8 cellular contexts compared by ENCODE assay signal in genomic region chr14:41604793-41605534, GRCh38. TPM values are rescaled to one million over a fixed set of nuclear protein-coding genes. Genes with fewer than 3 reads are reported as not detected.
A peak's percentile ranks its signal among the peaks of the same experiment; 100 is the strongest.
DNase-seq lines count a peak whose midpoint lies in the region; ATAC-seq and TF ChIP-seq lines count a peak whose summit lies in the region.

No MANE protein-coding gene starts in this region.

- BruUV-seq in Caco-2 (replicated peaks; lab: Mats Ljungman, UMichigan): no TSS peak

- CTCF ChIA-PET in Caco-2 (lab: Charles Lee): no interaction called here

- H3K4me3 Mint-ChIP-seq in Caco-2 (ENCODE audit: unreplicated experiment): no peak overlapping the region

- H3K9me2 ChIP-seq in neural cell (ENCODE audit: insufficient read depth, low read length): no peaks in the 10 kb centered on the region

- H3K9ac ChIP-seq in fibroblast of lung (ENCODE audit: insufficient read depth, low read length) (peak overlapping the region; percentile 2), neural cell (ENCODE audit: low read length) (peak overlapping the region; percentile 73)

- H4K20me1 ChIP-seq in fibroblast of lung (ENCODE audit: control insufficient read depth, extremely low read depth, insufficient read depth, low read length): no peaks in the 10 kb centered on the region
- no peaks in the 10 kb centered on the region for H4K20me1 ChIP-seq in neural cell (ENCODE audit: insufficient read depth)

- H3K4me2 ChIP-seq in fibroblast of lung (ENCODE audit: extremely low read depth, insufficient read depth, low read length): peak overlapping the region; percentile 9
- no peak overlapping the region for H3K4me2 ChIP-seq in neural cell (ENCODE audit: low read length)

- H3K27me3 Mint-ChIP-seq in Caco-2 (ENCODE audit: insufficient read depth, unreplicated experiment): no peaks in the 10 kb centered on the region

- no peaks in the 10 kb centered on the region for H3K4me1 Mint-ChIP-seq in Caco-2 (ENCODE audit: low read depth, unreplicated experiment)

- peak; percentile 27 for TF ChIP-seq RAD21 in neural cell (conservative IDR thresholded peaks at IDR 0.05)

- POLR2A ChIA-PET in Caco-2 (lab: Charles Lee): no interaction called here

- H3K9me3 Mint-ChIP-seq in Caco-2 (ENCODE audit: unreplicated experiment): no peaks in the 10 kb centered on the region

- peaks cover under 1% of the 10 kb centered on the region for H3F3A ChIP-seq in neural cell (ENCODE audit: insufficient read depth, low read length, poor library complexity, severe bottlenecking)

- no peak overlapping the region for H3K27ac Mint-ChIP-seq in Caco-2 (ENCODE audit: unreplicated experiment)

- no peaks in the 10 kb centered on the region for H3K79me2 ChIP-seq in fibroblast of lung (ENCODE audit: control insufficient read depth, insufficient read depth, low read length)
- H3K79me2 ChIP-seq in neural cell (replicated peaks; ENCODE audit: insufficient read depth, low read length): no peaks in the 10 kb centered on the region

- TF ChIP-seq EP300 in neural cell (conservative IDR thresholded peaks at IDR 0.05; ENCODE audit: poor library complexity, severe bottlenecking): no peak

- H3K9me3 ChIP-seq in fibroblast of lung (ENCODE audit: control insufficient read depth, insufficient read depth, low read depth, low read length) (no peaks in the 10 kb centered on the region), neural cell (ENCODE audit: low read length) (no peaks in the 10 kb centered on the region), Caco-2 (no peaks in the 10 kb centered on the region)

- intact Hi-C loops in Caco-2 (cut with micrococcal nuclease; ENCODE audit: unreplicated experiment): loop anchor here (5.0 kb wide), 1 partner anchor 1618 kb away; no protein-coding TSS in a partner anchor

- H3K36me3 ChIP-seq in fibroblast of lung (ENCODE audit: control insufficient read depth, insufficient read depth, low read length): no peaks in the 10 kb centered on the region
- H3K36me3 ChIP-seq in neural cell (ENCODE audit: insufficient read depth, low read length): no peaks in the 10 kb centered on the region
- no peaks in the 10 kb centered on the region for H3K36me3 ChIP-seq in Caco-2 (ENCODE audit: control insufficient read depth, insufficient read depth, low read length)

- H2AFZ ChIP-seq in fibroblast of lung (ENCODE audit: low read length): peak overlapping the region; percentile 78
- H2AFZ ChIP-seq in neural cell (ENCODE audit: low read depth, low read length): no peak overlapping the region

- DNase-seq in EH (ENCODE audit: low read depth): peak; percentile 4
- DNase-seq in NCI-H524 treated with DMSO at 0.1 percent for 48 hours (lab: John Stamatoyannopoulos, UW): peak; percentile 80
- DNase-seq in fibroblast of lung (ENCODE audit: low read depth in 2 of 2): peak; percentile 87 to 89
- no peak for DNase-seq in GM10266 (ENCODE audit: extremely low spot score)
- DNase-seq in GF-D8 (lab: John Stamatoyannopoulos, UW): no peak
- no peak for DNase-seq in Caco-2

- no peaks in the 10 kb centered on the region for H3K36me3 Mint-ChIP-seq in Caco-2 (ENCODE audit: insufficient read depth, unreplicated experiment)

- TF ChIP-seq CTCF in fibroblast of lung (conservative IDR thresholded peaks at IDR 0.05 in 1 of 2, IDR thresholded peaks at IDR 0.05 in 1 of 2; ENCODE audit: low read depth in 1 of 2, low read length in 2 of 2): no peak
- TF ChIP-seq CTCF in neural cell (IDR thresholded peaks at IDR 0.05; ENCODE audit: poor library complexity, severe bottlenecking): peak; percentile 19
- no peak for TF ChIP-seq CTCF in GM10266 (IDR thresholded peaks at IDR 0.05; ENCODE audit: control insufficient read depth, insufficient read depth, low read depth, missing control alignments)
- TF ChIP-seq CTCF in Caco-2 (IDR thresholded peaks at IDR 0.05; ENCODE audit: insufficient read depth in 1 of 2, low read depth in 1 of 2, low read length in 1 of 2, severe bottlenecking in 1 of 2, unreplicated experiment in 1 of 2): no peak

- H3K27me3 ChIP-seq in fibroblast of lung (ENCODE audit: control insufficient read depth, insufficient read depth, low read length): peaks cover 12% of the 10 kb centered on the region
- H3K27me3 ChIP-seq in neural cell (ENCODE audit: insufficient read depth, low read depth, low read length): peaks cover 53% of the 10 kb centered on the region
- no peaks in the 10 kb centered on the region for H3K27me3 ChIP-seq in Caco-2 (replicated peaks; ENCODE audit: control insufficient read depth, insufficient read depth, low read length)

- H3K4me1 ChIP-seq in fibroblast of lung (ENCODE audit: control insufficient read depth, extremely low read depth, insufficient read depth, low read length): no peaks in the 10 kb centered on the region
- no peaks in the 10 kb centered on the region for H3K4me1 ChIP-seq in Caco-2

- ATAC-seq in HG02623 (IDR thresholded peaks at IDR 0.05; ENCODE audit: unreplicated experiment): no peak

- H3K27ac ChIP-seq in fibroblast of lung (ENCODE audit: insufficient read depth, low read length) (peak overlapping the region; percentile 0), neural cell (ENCODE audit: low read length) (no peak overlapping the region)

- H3K4me3 ChIP-seq in fibroblast of lung (replicated peaks in 1 of 4; ENCODE audit: control extremely low read depth in 1 of 4, insufficient read depth in 1 of 4, low read depth in 3 of 4, low read length in 4 of 4) (peak overlapping the region; percentile 34 to 90 (median 53)), neural cell (ENCODE audit: low read length) (peak overlapping the region; percentile 84), Caco-2 (ENCODE audit: low read depth, low read length) (no peak overlapping the region)

TF ChIP-seq in neural cell, 6 proteins besides CTCF, POLR2A, EP300 and RAD21:
- TF ChIP-seq TAF1 (IDR thresholded peaks at IDR 0.05; ENCODE audit: low read depth) (no peak), EZH2 (IDR thresholded peaks at IDR 0.05; ENCODE audit: borderline replicate concordance, insufficient read depth, low read length, poor library complexity, severe bottlenecking) (no peak), MXI1 (conservative IDR thresholded peaks at IDR 0.05; ENCODE audit: poor library complexity, severe bottlenecking) (no peak), SMC3 (conservative IDR thresholded peaks at IDR 0.05; ENCODE audit: poor library complexity) (no peak), POLR2AphosphoS5 (IDR thresholded peaks at IDR 0.05) (no peak)
- TF ChIP-seq, protein P1, sequence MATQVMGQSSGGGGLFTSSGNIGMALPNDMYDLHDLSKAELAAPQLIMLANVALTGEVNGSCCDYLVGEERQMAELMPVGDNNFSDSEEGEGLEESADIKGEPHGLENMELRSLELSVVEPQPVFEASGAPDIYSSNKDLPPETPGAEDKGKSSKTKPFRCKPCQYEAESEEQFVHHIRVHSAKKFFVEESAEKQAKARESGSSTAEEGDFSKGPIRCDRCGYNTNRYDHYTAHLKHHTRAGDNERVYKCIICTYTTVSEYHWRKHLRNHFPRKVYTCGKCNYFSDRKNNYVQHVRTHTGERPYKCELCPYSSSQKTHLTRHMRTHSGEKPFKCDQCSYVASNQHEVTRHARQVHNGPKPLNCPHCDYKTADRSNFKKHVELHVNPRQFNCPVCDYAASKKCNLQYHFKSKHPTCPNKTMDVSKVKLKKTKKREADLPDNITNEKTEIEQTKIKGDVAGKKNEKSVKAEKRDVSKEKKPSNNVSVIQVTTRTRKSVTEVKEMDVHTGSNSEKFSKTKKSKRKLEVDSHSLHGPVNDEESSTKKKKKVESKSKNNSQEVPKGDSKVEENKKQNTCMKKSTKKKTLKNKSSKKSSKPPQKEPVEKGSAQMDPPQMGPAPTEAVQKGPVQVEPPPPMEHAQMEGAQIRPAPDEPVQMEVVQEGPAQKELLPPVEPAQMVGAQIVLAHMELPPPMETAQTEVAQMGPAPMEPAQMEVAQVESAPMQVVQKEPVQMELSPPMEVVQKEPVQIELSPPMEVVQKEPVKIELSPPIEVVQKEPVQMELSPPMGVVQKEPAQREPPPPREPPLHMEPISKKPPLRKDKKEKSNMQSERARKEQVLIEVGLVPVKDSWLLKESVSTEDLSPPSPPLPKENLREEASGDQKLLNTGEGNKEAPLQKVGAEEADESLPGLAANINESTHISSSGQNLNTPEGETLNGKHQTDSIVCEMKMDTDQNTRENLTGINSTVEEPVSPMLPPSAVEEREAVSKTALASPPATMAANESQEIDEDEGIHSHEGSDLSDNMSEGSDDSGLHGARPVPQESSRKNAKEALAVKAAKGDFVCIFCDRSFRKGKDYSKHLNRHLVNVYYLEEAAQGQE (IDR thresholded peaks at IDR 0.05; ENCODE audit: borderline replicate concordance): no peak

RNA-seq across cellular contexts. Expression of gene LRFN5, which starts 1.7 kb away (rescaled TPM):
- total RNA-seq in fibroblast of lung (2.8 and 3.6 TPM in 2 replicates), Caco-2 (2022) (not detected in 2 replicates)
- polyA plus RNA-seq in fibroblast of lung (0.14 and 0.66 TPM in 2 replicates), neural cell (21.8 and 24.5 TPM in 2 replicates)
- 0.05 and 0.32 TPM in 2 replicates for polyA plus RNA-seq in fibroblast of lung (2012)
- polyA minus RNA-seq in fibroblast of lung (ENCODE audit: low replicate concordance) (1.1 TPM in 1 of 2 replicates, not detected in the other), neural cell (90.3 and 106 TPM in 2 replicates)

Comparison
In these comparisons a context has a peak if more than half of its experiments do, and no peak if none do; other contexts are left out.
1. DNase-seq: peak in EH (single experiment), NCI-H524 treated with DMSO at 0.1 percent for 48 hours (single experiment) and fibroblast of lung (2 of 2); none in GM10266 (single experiment), GF-D8 (single experiment) and Caco-2 (0 of 2).